ENCODE assay signal across 8 cellular contexts in the genomic region with DNA sequence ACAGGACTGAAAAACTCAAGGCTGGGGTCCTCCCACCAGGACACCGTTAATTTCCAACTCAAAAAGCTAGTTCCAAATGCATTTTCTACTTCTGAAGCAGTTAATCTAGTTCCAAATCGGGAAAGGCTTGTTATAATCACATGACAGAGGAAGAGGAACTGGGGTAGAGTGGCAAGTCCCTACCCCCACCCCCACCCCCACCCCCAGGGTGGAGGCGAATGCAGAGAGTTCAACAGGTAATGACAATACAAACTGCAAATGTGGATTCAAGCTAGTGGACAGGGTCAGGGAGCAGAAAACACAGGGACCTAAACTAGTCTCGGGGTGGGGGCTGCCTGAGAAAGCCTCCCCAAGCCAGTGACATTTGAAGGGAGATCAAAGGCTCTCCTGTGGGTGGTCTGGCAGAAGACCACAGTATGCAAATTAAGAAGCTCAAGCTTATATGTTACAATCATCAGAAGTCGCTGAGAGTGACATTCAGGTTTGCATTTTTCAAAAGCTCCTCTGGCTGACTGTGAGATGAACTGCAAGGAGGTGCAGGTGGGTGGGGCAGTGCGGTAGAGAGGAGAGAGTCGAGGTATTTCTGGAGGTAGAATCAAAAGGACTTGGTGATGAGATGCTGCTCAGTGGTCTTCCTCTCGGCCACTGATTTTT. TPM values are rescaled to one million over a fixed set of nuclear protein-coding genes. Genes with fewer than 3 reads are reported as not detected.
A peak's percentile ranks its signal among the peaks of the same experiment; 100 is the strongest.
DNase-seq lines count a peak whose midpoint lies in the region; ATAC-seq, FAIRE-seq and TF ChIP-seq lines count a peak whose summit lies in the region.

No MANE protein-coding gene starts in this region.

- TF ChIP-seq CTCF in GM12873 (IDR thresholded peaks at IDR 0.05; ENCODE audit: insufficient read depth, low read depth, low read length, missing control alignments): peak; percentile 11

- peak overlapping the region; percentile 73 to 98 (median 97) for H3K27ac Mint-ChIP-seq in IgD-negative memory B cell
- H3K27ac Mint-ChIP-seq in activated T-helper 17 cell treated with anti-CD3 and anti-CD28 coated beads, Interleukin-2, amount 50 U/mL, for 72 hours: peak overlapping the region; percentile 77

- H3K4me3 Mint-ChIP-seq in IgD-negative memory B cell: peak overlapping the region; percentile 83 to 94 (median 92)
- H3K4me3 Mint-ChIP-seq in activated T-helper 17 cell treated with anti-CD3 and anti-CD28 coated beads, Interleukin-2, amount 50 U/mL, for 72 hours: peak overlapping the region; percentile 75

- H3K4me1 Mint-ChIP-seq in IgD-negative memory B cell: peaks cover 47 to 76% (median 73%) of the 10 kb centered on the region in 3 donors
- H3K4me1 Mint-ChIP-seq in activated T-helper 17 cell treated with anti-CD3 and anti-CD28 coated beads, Interleukin-2, amount 50 U/mL, for 72 hours: peaks cover 64% of the 10 kb centered on the region

- ATAC-seq in GM21367 (IDR thresholded peaks at IDR 0.05; ENCODE audit: unreplicated experiment) (peak; percentile 51), HG03025 (IDR thresholded peaks at IDR 0.05; ENCODE audit: low FRiP score, unreplicated experiment) (no peak), HG03520 (IDR thresholded peaks at IDR 0.05; ENCODE audit: unreplicated experiment) (no peak)
- ATAC-seq in activated T-helper 17 cell treated with anti-CD3 and anti-CD28 coated beads, Interleukin-2, amount 50 U/mL, for 72 hours (replicated peaks): peak; percentile 49

- no peak for FAIRE-seq in urothelium cell line (lab: Jason Lieb, UNC)

- H3K9me3 Mint-ChIP-seq in IgD-negative memory B cell: no peaks in the 10 kb centered on the region
- no peaks in the 10 kb centered on the region for H3K9me3 Mint-ChIP-seq in activated T-helper 17 cell treated with anti-CD3 and anti-CD28 coated beads, Interleukin-2, amount 50 U/mL, for 72 hours

- DNase-seq in stimulated activated CD4-positive, alpha-beta T cell treated with anti-CD3 and anti-CD28 coated beads, Interleukin-2, amount 100 ng/mL, for 24 hours: peak; percentile 35 to 41
- DNase-seq in urothelium cell line (ENCODE audit: low spot score): no peak

- H3K36me3 Mint-ChIP-seq in IgD-negative memory B cell: peaks cover 7% of the 10 kb centered on the region
- H3K36me3 Mint-ChIP-seq in activated T-helper 17 cell treated with anti-CD3 and anti-CD28 coated beads, Interleukin-2, amount 50 U/mL, for 72 hours (ENCODE audit: low read depth): peaks cover 2% of the 10 kb centered on the region

- peaks cover 5% of the 10 kb centered on the region for H3K27me3 Mint-ChIP-seq in IgD-negative memory B cell
- no peaks in the 10 kb centered on the region for H3K27me3 Mint-ChIP-seq in activated T-helper 17 cell treated with anti-CD3 and anti-CD28 coated beads, Interleukin-2, amount 50 U/mL, for 72 hours

RNA-seq across cellular contexts. Expression of a gene that starts 56.4 kb away (rescaled TPM):
- polyA plus RNA-seq in IgD-negative memory B cell: 22.0 TPM
- total RNA-seq in activated T-helper 17 cell treated with anti-CD3 and anti-CD28 coated beads, Interleukin-2, amount 50 U/mL, for 72 hours: 100 to 1,000 TPM in 1 of 2 donors, 10 to 100 TPM in 1; 97.4 to 113 TPM

RNA-seq across cellular contexts. Expression of a gene that starts 59.8 kb away (rescaled TPM):
- 333 TPM for polyA plus RNA-seq in IgD-negative memory B cell
- 100 to 1,000 TPM; 141 to 163 TPM for total RNA-seq in activated T-helper 17 cell treated with anti-CD3 and anti-CD28 coated beads, Interleukin-2, amount 50 U/mL, for 72 hours

Comparison
In these comparisons a context has a peak if more than half of its experiments do, and no peak if none do; other contexts are left out.
1. ATAC-seq: peak in GM21367 (single experiment) and activated T-helper 17 cell treated with anti-CD3 and anti-CD28 coated beads, Interleukin-2, amount 50 U/mL, for 72 hours (single experiment); none in HG03025 (single experiment) and HG03520 (single experiment).